9 cellular contexts compared by ENCODE assay signal in the genomic region with DNA sequence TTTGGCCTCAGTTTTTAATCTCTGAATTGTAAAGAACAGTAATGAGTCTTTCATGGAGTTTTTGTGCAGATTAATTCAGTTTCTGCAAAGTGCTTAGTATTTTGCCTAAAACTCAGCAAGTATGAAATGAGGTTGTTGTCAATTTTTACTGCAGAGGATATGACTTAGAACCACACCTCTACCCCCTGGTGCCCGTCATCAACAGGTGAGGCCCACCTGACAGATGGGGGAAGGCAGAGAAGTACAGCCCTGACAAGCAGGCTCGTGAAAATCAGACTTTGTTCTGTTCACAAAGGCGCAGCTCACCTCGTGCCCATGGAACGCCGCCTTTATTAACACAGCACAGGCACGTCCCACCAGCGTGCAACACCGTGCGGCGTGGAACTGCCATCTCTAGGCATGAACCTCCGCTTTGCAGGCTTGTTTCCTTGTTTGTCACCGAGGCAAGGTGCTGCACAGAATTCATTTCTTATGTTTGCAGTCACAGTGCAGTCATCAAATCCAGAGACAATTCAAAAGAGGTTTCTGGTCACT. TPM values are rescaled to one million over a fixed set of nuclear protein-coding genes. Genes with fewer than 3 reads are reported as not detected.
DNase-seq lines count a peak whose midpoint lies in the region; ATAC-seq and TF ChIP-seq lines count a peak whose summit lies in the region.
"Had no signal": no experiment of that assay in that cellular context is flagged by ENCODE, and none has a peak within 500 bp of the region (broad histone marks: within the 10 kb centered on the region; RNA-seq: fewer than 3 reads in every experiment).

No MANE protein-coding gene starts in this region.

- no peaks in the 10 kb centered on the region for H3K9me3 ChIP-seq in adipocyte (ENCODE audit: control insufficient read depth, low read length)
- H3K9me3 ChIP-seq in suprapubic skin: no peaks in the 10 kb centered on the region

- H3K4me1 ChIP-seq in adipocyte (ENCODE audit: control insufficient read depth, insufficient read depth, low read length) (no peaks in the 10 kb centered on the region), suprapubic skin (peaks cover 13% of the 10 kb centered on the region)

- no peaks in the 10 kb centered on the region for H3K27me3 ChIP-seq in adipocyte (replicated peaks; ENCODE audit: control insufficient read depth, insufficient read depth, low read length)
- no peaks in the 10 kb centered on the region for H3K27me3 ChIP-seq in suprapubic skin

- ATAC-seq in activated T-cell treated with anti-CD3 and anti-CD28 coated beads, Interleukin-2, amount 50 U/mL, for 4 hours: no peak
- no peak for ATAC-seq in GM18907 (IDR thresholded peaks at IDR 0.05; ENCODE audit: unreplicated experiment)

- H3K9ac ChIP-seq in adipocyte (ENCODE audit: low read length): peak overlapping the region; percentile 52

- peak overlapping the region; percentile 11 for H3K4me3 Mint-ChIP-seq in activated T-cell treated with anti-CD3 and anti-CD28 coated beads, Interleukin-2, amount 50 U/mL, for 4 hours
- no peak overlapping the region for H3K4me3 Mint-ChIP-seq in activated T-cell treated with anti-CD3 and anti-CD28 coated beads, Interleukin-2, amount 50 U/mL, for 24 hours
- H3K4me3 Mint-ChIP-seq in immature natural killer cell: peak overlapping the region in 3 of 5 donors; percentile 67 to 73 (median 71)

- H3K4me3 ChIP-seq in adipocyte (ENCODE audit: low read length): peak overlapping the region; percentile 63
- peak overlapping the region; percentile 33 for H3K4me3 ChIP-seq in suprapubic skin

- H3K4me1 Mint-ChIP-seq in activated T-cell treated with anti-CD3 and anti-CD28 coated beads, Interleukin-2, amount 50 U/mL, for 4 hours (ENCODE audit: low read depth): peaks cover 7% of the 10 kb centered on the region
- peaks cover 8% of the 10 kb centered on the region for H3K4me1 Mint-ChIP-seq in activated T-cell treated with anti-CD3 and anti-CD28 coated beads, Interleukin-2, amount 50 U/mL, for 24 hours (ENCODE audit: low read depth)
- H3K4me1 Mint-ChIP-seq in immature natural killer cell: peaks cover 15 to 19% of the 10 kb centered on the region in 2 donors

- no peak overlapping the region for H3K27ac Mint-ChIP-seq in activated T-cell treated with anti-CD3 and anti-CD28 coated beads, Interleukin-2, amount 50 U/mL, for 24 hours
- peak overlapping the region in 4 of 6 donors; percentile 20 to 88 (median 80) for H3K27ac Mint-ChIP-seq in immature natural killer cell

- no peak for TF ChIP-seq POLR2A in suprapubic skin (IDR thresholded peaks at IDR 0.05)

- peaks cover 8% of the 10 kb centered on the region for H3K9me3 Mint-ChIP-seq in activated T-cell treated with anti-CD3 and anti-CD28 coated beads, Interleukin-2, amount 50 U/mL, for 4 hours
- H3K9me3 Mint-ChIP-seq in activated T-cell treated with anti-CD3 and anti-CD28 coated beads, Interleukin-2, amount 50 U/mL, for 24 hours: peaks cover 4% of the 10 kb centered on the region
- H3K9me3 Mint-ChIP-seq in immature natural killer cell: no peaks in the 10 kb centered on the region

- H3K36me3 Mint-ChIP-seq in activated T-cell treated with anti-CD3 and anti-CD28 coated beads, Interleukin-2, amount 50 U/mL, for 4 hours (ENCODE audit: insufficient read depth): peaks cover 17% of the 10 kb centered on the region
- peaks cover 18% of the 10 kb centered on the region for H3K36me3 Mint-ChIP-seq in activated T-cell treated with anti-CD3 and anti-CD28 coated beads, Interleukin-2, amount 50 U/mL, for 24 hours (ENCODE audit: low read depth)
- peaks cover 13 to 23% (median 21%) of the 10 kb centered on the region in 3 donors for H3K36me3 Mint-ChIP-seq in immature natural killer cell

- no peak for TF ChIP-seq EP300 in suprapubic skin (IDR thresholded peaks at IDR 0.05)

- no peak for DNase-seq in activated T-cell treated with anti-CD3 and anti-CD28 coated beads, Interleukin-2, amount 50 U/mL, for 4 hours
- DNase-seq in activated T-cell treated with anti-CD3 and anti-CD28 coated beads, Interleukin-2, amount 50 U/mL, for 24 hours: no peak
- no peak for DNase-seq in adipocyte (ENCODE audit: low read depth)
- no peak for DNase-seq in immature natural killer cell
- DNase-seq in suprapubic skin (ENCODE audit: low spot score in 2 of 2): no peak
- no peak for DNase-seq in NCI-H2227 (lab: John Stamatoyannopoulos, UW; ENCODE audit: unreplicated experiment)
- DNase-seq in DMS79 (lab: John Stamatoyannopoulos, UW): no peak
- DNase-seq: NCI-H748 treated with DMSO at 0.1 percent for 48 hours had no signal

- H3K27me3 Mint-ChIP-seq in activated T-cell treated with anti-CD3 and anti-CD28 coated beads, Interleukin-2, amount 50 U/mL, for 4 hours (ENCODE audit: low read depth): no peaks in the 10 kb centered on the region
- no peaks in the 10 kb centered on the region for H3K27me3 Mint-ChIP-seq in activated T-cell treated with anti-CD3 and anti-CD28 coated beads, Interleukin-2, amount 50 U/mL, for 24 hours
- peaks cover 0 to 6% (median 3%) of the 10 kb centered on the region in 3 donors for H3K27me3 Mint-ChIP-seq in immature natural killer cell (ENCODE audit: low read depth in 3 of 3)

- H3K36me3 ChIP-seq in adipocyte (ENCODE audit: control insufficient read depth, insufficient read depth, low read length, severe bottlenecking) (peaks cover 12% of the 10 kb centered on the region), suprapubic skin (peaks cover 9% of the 10 kb centered on the region)

- WGBS in suprapubic skin: 86% methylated on average over 13 of the region's 13 CpGs

- TF ChIP-seq CTCF in suprapubic skin (IDR thresholded peaks at IDR 0.05): no peak

- H3K27ac ChIP-seq in suprapubic skin: peak overlapping the region; percentile 61

RNA-seq across cellular contexts. Expression of a gene that starts 13.3 kb away (rescaled TPM):
- total RNA-seq in activated T-cell treated with anti-CD3 and anti-CD28 coated beads, Interleukin-2, amount 50 U/mL, for 4 hours: 1 to 10 TPM; 4.8 to 7.2 (median 6.7) TPM
- 10 to 100 TPM; 26.0 to 43.5 (median 37.6) TPM for polyA plus RNA-seq in immature natural killer cell
- 10 to 100 TPM in 1 of 4 donors, 1 to 10 TPM in 3; 7.0 to 12.1 (median 7.9) TPM for total RNA-seq in suprapubic skin

RNA-seq across cellular contexts. Expression of a gene that starts 22.6 kb away (rescaled TPM):
- total RNA-seq in activated T-cell treated with anti-CD3 and anti-CD28 coated beads, Interleukin-2, amount 50 U/mL, for 4 hours: under 1 TPM in 2 of 3 donors, not detected in 1; 0.16 to 0.20 TPM
- not detected for polyA plus RNA-seq in immature natural killer cell
- total RNA-seq in suprapubic skin: not detected
